8 cellular contexts compared by ENCODE assay signal in the genomic region with DNA sequence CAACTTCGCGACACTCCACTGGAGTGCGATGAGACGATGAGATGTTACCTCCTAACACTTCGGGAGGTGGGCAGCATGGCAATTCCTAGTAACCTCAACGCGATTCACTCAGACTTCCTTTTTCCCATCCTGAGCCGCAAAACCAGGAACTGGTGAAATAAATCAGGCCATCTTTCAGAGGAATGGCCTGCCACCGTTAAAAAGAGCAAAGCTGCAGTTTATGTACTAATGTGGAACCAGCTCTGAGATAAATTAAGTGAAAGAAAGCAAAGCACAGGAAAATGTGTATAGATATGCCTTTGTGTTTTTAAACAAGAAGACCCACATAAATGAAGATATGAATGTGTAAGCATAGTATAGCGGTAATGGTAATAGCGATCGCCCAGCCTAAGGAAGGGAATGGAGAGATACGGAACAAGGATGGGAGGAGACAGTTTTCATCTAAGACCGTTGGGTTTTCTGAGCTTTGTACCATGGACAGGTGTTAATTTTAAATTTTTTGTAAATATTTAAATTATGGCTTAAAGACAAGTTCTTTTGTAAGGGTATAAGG. TPM values are rescaled to one million over a fixed set of nuclear protein-coding genes. Genes with fewer than 3 reads are reported as not detected.
DNase-seq lines count a peak whose midpoint lies in the region; ATAC-seq and TF ChIP-seq lines count a peak whose summit lies in the region.

No MANE protein-coding gene starts in this region.

- H3K27ac Mint-ChIP-seq in glutamatergic neuron (ENCODE audit: unreplicated experiment): peak overlapping the region; percentile 98

- H3K27ac ChIP-seq in WERI-Rb-1: peak overlapping the region; percentile 96

- DNase-seq in Ammon's horn (ENCODE audit: low spot score): peak; percentile 21
- DNase-seq in HFF-Myc (ENCODE audit: extremely low read depth, low read depth): no peak
- DNase-seq in WERI-Rb-1: no peak
- DNase-seq in glutamatergic neuron: no peak
- no peak for DNase-seq in occipital lobe (lab: John Stamatoyannopoulos, UW)
- DNase-seq in ureter (ENCODE audit: low spot score): no peak

- H3K27me3 ChIP-seq in WERI-Rb-1 (ENCODE audit: insufficient read depth, low read depth, severe bottlenecking): no peaks in the 10 kb centered on the region
- no peaks in the 10 kb centered on the region for H3K27me3 ChIP-seq in skeletal muscle satellite cell (ENCODE audit: control insufficient read depth, insufficient read depth, low read length)

- H3K4me3 Mint-ChIP-seq in glutamatergic neuron (ENCODE audit: unreplicated experiment): peak overlapping the region; percentile 82

- H3K36me3 ChIP-seq in WERI-Rb-1: no peaks in the 10 kb centered on the region
- H3K36me3 ChIP-seq in skeletal muscle satellite cell (ENCODE audit: insufficient read depth, low read length): no peaks in the 10 kb centered on the region

- H3K9ac ChIP-seq in skeletal muscle satellite cell (ENCODE audit: low read depth, low read length): peak overlapping the region; percentile 98

- ATAC-seq in HG02798 (IDR thresholded peaks at IDR 0.05; ENCODE audit: poor library complexity, unreplicated experiment): no peak

- H3K4me1 Mint-ChIP-seq in glutamatergic neuron (ENCODE audit: low read depth, unreplicated experiment): no peaks in the 10 kb centered on the region

- H3K9me3 Mint-ChIP-seq in glutamatergic neuron (ENCODE audit: unreplicated experiment): no peaks in the 10 kb centered on the region

- H3K4me1 ChIP-seq in skeletal muscle satellite cell (ENCODE audit: control insufficient read depth, insufficient read depth, low read length): peaks cover 4% of the 10 kb centered on the region

- H3K36me3 Mint-ChIP-seq in glutamatergic neuron (ENCODE audit: unreplicated experiment): no peaks in the 10 kb centered on the region

- H3K4me3 ChIP-seq in HFF-Myc (replicated peaks; ENCODE audit: low read depth, low read length) (peak overlapping the region; percentile 52), WERI-Rb-1 (ENCODE audit: low read depth, low read length) (peak overlapping the region; percentile 38), skeletal muscle satellite cell (ENCODE audit: low read length) (peak overlapping the region; percentile 94)

- H3K27me3 Mint-ChIP-seq in glutamatergic neuron (ENCODE audit: unreplicated experiment): peaks cover 2% of the 10 kb centered on the region

- H3K9me3 ChIP-seq in WERI-Rb-1 (ENCODE audit: severe bottlenecking) (peaks cover 2% of the 10 kb centered on the region), skeletal muscle satellite cell (replicated peaks; ENCODE audit: low read length) (no peaks in the 10 kb centered on the region)

- peak overlapping the region; percentile 94 for H3K4me2 ChIP-seq in skeletal muscle satellite cell (ENCODE audit: low read length)

- no peak for TF ChIP-seq CTCF in HFF-Myc (IDR thresholded peaks at IDR 0.05; ENCODE audit: low read depth, low read length, missing control alignments)
- no peak for TF ChIP-seq CTCF in WERI-Rb-1 (IDR thresholded peaks at IDR 0.05; ENCODE audit: low read depth, low read length)
- TF ChIP-seq CTCF in glutamatergic neuron (IDR thresholded peaks at IDR 0.05; ENCODE audit: partially characterized antibody, unreplicated experiment): no peak

RNA-seq across cellular contexts. Expression of a gene that starts 30.7 kb away (rescaled TPM):
- 121 TPM for total RNA-seq in glutamatergic neuron (ENCODE audit: unreplicated experiment)
- 417 and 512 TPM in 2 replicates for total RNA-seq in skeletal muscle satellite cell (2012; rRNA removed)
- 181 TPM for total RNA-seq in occipital lobe
- 180 TPM for total RNA-seq in ureter

RNA-seq across cellular contexts. Expression of a gene that starts 44.6 kb away (rescaled TPM):
- total RNA-seq in glutamatergic neuron (ENCODE audit: unreplicated experiment): 298 TPM
- total RNA-seq in skeletal muscle satellite cell (2012; rRNA removed): 69.0 and 84.5 TPM in 2 replicates
- 26.7 TPM for total RNA-seq in occipital lobe
- 270 TPM for total RNA-seq in ureter

Comparison
In these comparisons a context has a peak if more than half of its experiments do, and no peak if none do; other contexts are left out.
1. H3K4me3 ChIP-seq: peak in every context shown above with its lines; median percentile 94 in skeletal muscle satellite cell; 52 in HFF-Myc; 38 in WERI-Rb-1.